26 cellular contexts compared by ENCODE assay signal in the genomic region with DNA sequence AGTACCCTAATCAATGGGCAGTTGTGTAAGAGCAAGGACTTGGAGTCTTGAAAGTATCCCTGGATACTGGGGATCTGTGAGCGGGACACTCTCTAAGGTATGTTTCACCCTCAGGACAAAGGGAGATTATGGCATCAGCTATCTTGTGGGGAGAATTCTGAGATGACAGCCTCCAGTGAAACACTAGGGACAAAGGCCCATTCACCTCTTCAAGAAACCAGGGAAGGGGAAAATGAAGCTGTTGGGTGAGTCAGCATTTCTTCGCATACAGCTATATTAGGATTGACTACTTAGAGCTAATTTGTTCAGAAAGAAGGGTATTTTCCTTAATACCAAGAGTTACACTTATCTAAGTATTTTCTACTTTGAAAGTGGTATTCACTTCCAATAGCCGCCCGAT. TPM values are rescaled to one million over a fixed set of nuclear protein-coding genes. Genes with fewer than 3 reads are reported as not detected.
A peak's percentile ranks its signal among the peaks of the same experiment; 100 is the strongest.
DNase-seq lines count a peak whose midpoint lies in the region; ATAC-seq, FAIRE-seq and TF ChIP-seq lines count a peak whose summit lies in the region.
"Had no signal": no experiment of that assay in that cellular context is flagged by ENCODE, and none has a peak within 500 bp of the region (broad histone marks: within the 10 kb centered on the region; RNA-seq: fewer than 3 reads in every experiment).

No MANE protein-coding gene starts in this region.

- FAIRE-seq in K562 (lab: Jason Lieb, UNC) = no peak
- FAIRE-seq: A204.1, G401.6, GM12892, H1 had no signal

- ATAC-seq in K562 = no peak

- no peaks in the 10 kb centered on the region for H3K36me3 ChIP-seq in mammary epithelial cell (ENCODE audit: insufficient read depth, low read length)
- H3K36me3 ChIP-seq in breast epithelium = no peaks in the 10 kb centered on the region
- no peaks in the 10 kb centered on the region for H3K36me3 ChIP-seq in K562 (ENCODE audit: control insufficient read depth, insufficient read depth, low read length)
- H3K36me3 ChIP-seq in mesendoderm (ENCODE audit: control insufficient read depth, insufficient read depth, low read length) = no peaks in the 10 kb centered on the region
- no peaks in the 10 kb centered on the region for H3K36me3 ChIP-seq in neural progenitor cell
- H3K36me3 ChIP-seq: BE2C; BLaER1 treated with 17β-estradiol and CSF1 and Interleukin-3, amounts not matched to agents 10 nM and 100 nM had no signal

- H4K5ac ChIP-seq in mesendoderm (ENCODE audit: low read length) = no peak overlapping the region

- H3K27ac Mint-ChIP-seq in neural progenitor cell = no peak overlapping the region
- H3K27ac Mint-ChIP-seq in type B pancreatic cell = no peak overlapping the region
- H3K27ac Mint-ChIP-seq: CD14-positive monocyte; CD4-positive, alpha-beta T cell; CD8-positive, alpha-beta memory T cell had no signal

- H3K4me1 Mint-ChIP-seq in neural progenitor cell = no peaks in the 10 kb centered on the region
- H3K4me1 Mint-ChIP-seq in type B pancreatic cell (ENCODE audit: unreplicated experiment) = no peaks in the 10 kb centered on the region
- H3K4me1 Mint-ChIP-seq: CD14-positive monocyte; CD8-positive, alpha-beta memory T cell had no signal

- CTCF ChIA-PET in mammary epithelial cell (lab: Charles Lee; ENCODE audit: low non-redundant PET) = no interaction called here
- CTCF ChIA-PET in K562 (lab: Yijun Ruan, JAX; ENCODE audit: low intra/inter-chr PET ratio) = no interaction called here

- no peak overlapping the region for H4K8ac ChIP-seq in mesendoderm (ENCODE audit: low read depth, low read length)

- POLR2A ChIA-PET in K562 (lab: Yijun Ruan, JAX) = interaction anchor here (0.7 kb wide), 1 partner anchor 101 kb away, joined by 3 read pairs; no protein-coding TSS in a partner anchor

- no peak overlapping the region for H2AK5ac ChIP-seq in mesendoderm (ENCODE audit: low read length)

- no peak overlapping the region for H2BK15ac ChIP-seq in mesendoderm (replicated peaks; ENCODE audit: low read depth)

- no peak for TF ChIP-seq POLR2A in breast epithelium (IDR thresholded peaks at IDR 0.05)
- TF ChIP-seq POLR2A in K562 (conservative IDR thresholded peaks at IDR 0.05) = no peak

- no peak overlapping the region for H3K4me3 Mint-ChIP-seq in neural progenitor cell
- H3K4me3 Mint-ChIP-seq in type B pancreatic cell = no peak overlapping the region
- H3K4me3 Mint-ChIP-seq: CD14-positive monocyte; CD4-positive, alpha-beta T cell; CD8-positive, alpha-beta memory T cell had no signal

- DNase-seq in mammary epithelial cell (peak; percentile 8), breast epithelium (ENCODE audit: low spot score in 2 of 2) (no peak), HT1080 (ENCODE audit: low read depth) (peak; percentile 33), K562 (ENCODE audit: extremely low read depth in 1 of 4, low spot score in 3 of 4) (no peak), mesendoderm (peak; percentile 15), neural progenitor cell (ENCODE audit: low spot score) (no peak), putamen (ENCODE audit: low spot score) (no peak), type B pancreatic cell (ENCODE audit: extremely low spot score, unreplicated experiment) (no peak)
- DNase-seq: ACHN; AML-193; BE2C; CD4-positive, alpha-beta T cell; CD8-positive, alpha-beta memory T cell; COR-L47; DMS153; DND-41; GM23248; H7; HCEC 1CT had no signal

- no peak for TF ChIP-seq RAD21 in K562 (CRISPR knock-in tag; conservative IDR thresholded peaks at IDR 0.05 in 1 of 2, IDR thresholded peaks at IDR 0.05 in 1 of 2)

- no peak overlapping the region for H2AFZ ChIP-seq in mammary epithelial cell (ENCODE audit: low read depth, low read length)
- H2AFZ ChIP-seq in K562 (ENCODE audit: low read depth, low read length) = no peak overlapping the region
- no peak overlapping the region for H2AFZ ChIP-seq in neural progenitor cell (replicated peaks)
- H2AFZ ChIP-seq: GM23248 had no signal

- no peak for TF ChIP-seq CTCF in mammary epithelial cell (conservative IDR thresholded peaks at IDR 0.05 in 1 of 2, IDR thresholded peaks at IDR 0.05 in 1 of 2; ENCODE audit: extremely low read depth in 1 of 2, insufficient read depth in 1 of 2, low read depth in 1 of 2, low read length in 2 of 2)
- no peak for TF ChIP-seq CTCF in breast epithelium (IDR thresholded peaks at IDR 0.05)
- no peak for TF ChIP-seq CTCF in K562 (IDR thresholded peaks at IDR 0.05 in 2 of 3, conservative IDR thresholded peaks at IDR 0.05 in 1 of 3; ENCODE audit: insufficient read depth in 2 of 3, low read depth in 1 of 3, low read length in 3 of 3)
- no peak for TF ChIP-seq CTCF in neural progenitor cell (IDR thresholded peaks at IDR 0.05)
- TF ChIP-seq CTCF in type B pancreatic cell (conservative IDR thresholded peaks at IDR 0.05) = no peak

- in situ Hi-C loops in mammary epithelial cell (cut with MboI; ENCODE audit: low sequenced_read_pairs in 2 of 2) = no loop called here
- in situ Hi-C loops in K562 (cut with MboI) = no loop called here

- no peaks in the 10 kb centered on the region for H3K79me1 ChIP-seq in mesendoderm (ENCODE audit: low read length)

- 95% methylated on average over 4 of the region's 4 CpGs for WGBS in mammary epithelial cell (ENCODE audit: low coverage, missing lambda C conversion rate)
- WGBS in K562 (ENCODE audit: insufficient coverage, low coverage, missing lambda C conversion rate) = 3% methylated on average over 4 of the region's 4 CpGs
- WGBS in mesendoderm (ENCODE audit: extremely low coverage, insufficient coverage, low lambda C conversion rate) = no CpG with 5 or more reads among the region's 4 CpGs

- no peak overlapping the region for H3K4me3 ChIP-seq in mammary epithelial cell (replicated peaks in 1 of 3; ENCODE audit: insufficient read depth in 1 of 3, low read depth in 2 of 3, low read length in 3 of 3)
- H3K4me3 ChIP-seq in breast epithelium = no peak overlapping the region
- H3K4me3 ChIP-seq in K562 = no peak overlapping the region
- H3K4me3 ChIP-seq in mesendoderm (ENCODE audit: low read length) = no peak overlapping the region
- H3K4me3 ChIP-seq in neural progenitor cell = no peak overlapping the region
- H3K4me3 ChIP-seq: BLaER1 treated with 17β-estradiol and CSF1 and Interleukin-3, amounts not matched to agents 10 nM and 100 nM; GM23248 had no signal

- H3K27me3 Mint-ChIP-seq in neural progenitor cell (ENCODE audit: insufficient read depth, low read depth) = no peaks in the 10 kb centered on the region
- peaks cover 2% of the 10 kb centered on the region for H3K27me3 Mint-ChIP-seq in type B pancreatic cell

- no peaks in the 10 kb centered on the region for H3K9me3 ChIP-seq in mammary epithelial cell (replicated peaks; ENCODE audit: insufficient read depth, low read length)
- no peaks in the 10 kb centered on the region for H3K9me3 ChIP-seq in breast epithelium
- no peaks in the 10 kb centered on the region for H3K9me3 ChIP-seq in K562 (replicated peaks; ENCODE audit: control insufficient read depth, insufficient read depth, low read depth, low read length)
- no peaks in the 10 kb centered on the region for H3K9me3 ChIP-seq in neural progenitor cell (ENCODE audit: low read depth)
- H3K9me3 ChIP-seq: BE2C; BLaER1 treated with 17β-estradiol and CSF1 and Interleukin-3, amounts not matched to agents 10 nM and 100 nM had no signal

- H3K4me2 ChIP-seq in mammary epithelial cell (ENCODE audit: insufficient read depth, low read depth, low read length) = no peak overlapping the region
- no peak overlapping the region for H3K4me2 ChIP-seq in K562 (ENCODE audit: insufficient read depth, low read length)
- H3K4me2 ChIP-seq in mesendoderm (ENCODE audit: low read length) = no peak overlapping the region
- H3K4me2 ChIP-seq in neural progenitor cell = no peak overlapping the region
- H3K4me2 ChIP-seq: BLaER1 treated with 17β-estradiol and CSF1 and Interleukin-3, amounts not matched to agents 10 nM and 100 nM had no signal

- no peaks in the 10 kb centered on the region for H3K9me1 ChIP-seq in K562 (ENCODE audit: control insufficient read depth, insufficient read depth, low read length)

- H3K79me2 ChIP-seq in mammary epithelial cell (ENCODE audit: insufficient read depth, low read length) (no peaks in the 10 kb centered on the region), K562 (ENCODE audit: control insufficient read depth, insufficient read depth, low read length) (no peaks in the 10 kb centered on the region), mesendoderm (ENCODE audit: control insufficient read depth, insufficient read depth, low read length) (no peaks in the 10 kb centered on the region), neural progenitor cell (ENCODE audit: low read depth) (no peaks in the 10 kb centered on the region)

- no peak overlapping the region for H3K4ac ChIP-seq in mesendoderm (ENCODE audit: low read depth, low read length)

- no peak overlapping the region for H3K56ac ChIP-seq in mesendoderm (ENCODE audit: low read length)

- no peaks in the 10 kb centered on the region for H4K20me1 ChIP-seq in mammary epithelial cell (ENCODE audit: insufficient read depth, low read length)
- H4K20me1 ChIP-seq in K562 (replicated peaks; ENCODE audit: control insufficient read depth, insufficient read depth, low read length) = no peaks in the 10 kb centered on the region
- H4K20me1 ChIP-seq in neural progenitor cell (ENCODE audit: low read depth) = no peaks in the 10 kb centered on the region
- H4K20me1 ChIP-seq: BLaER1 treated with 17β-estradiol and CSF1 and Interleukin-3, amounts not matched to agents 10 nM and 100 nM had no signal

- H2BK5ac ChIP-seq in mesendoderm (ENCODE audit: low read length) = no peak overlapping the region

- H3F3A ChIP-seq in neural progenitor cell (ENCODE audit: low read depth) = no peaks in the 10 kb centered on the region

- H3K9ac ChIP-seq in mammary epithelial cell (ENCODE audit: insufficient read depth, low read length) = no peak overlapping the region
- H3K9ac ChIP-seq in K562 (ENCODE audit: insufficient read depth in 1 of 2, low read depth in 2 of 2, low read length in 2 of 2) = no peak overlapping the region
- H3K9ac ChIP-seq in mesendoderm (ENCODE audit: low read length) = no peak overlapping the region
- no peak overlapping the region for H3K9ac ChIP-seq in neural progenitor cell
- H3K9ac ChIP-seq: BLaER1 treated with 17β-estradiol and CSF1 and Interleukin-3, amounts not matched to agents 10 nM and 100 nM; GM23248 had no signal

- no peak overlapping the region for H3K23ac ChIP-seq in mesendoderm (ENCODE audit: low read length)

- dilution Hi-C loops in mammary epithelial cell (cut with HindIII; ENCODE audit: low sequenced_read_pairs) = no loop called here

- H3K27me3 ChIP-seq in mammary epithelial cell (ENCODE audit: insufficient read depth, low read length) (no peaks in the 10 kb centered on the region), breast epithelium (no peaks in the 10 kb centered on the region), K562 (ENCODE audit: control insufficient read depth in 2 of 2, insufficient read depth in 2 of 2, low read length in 2 of 2) (no peaks in the 10 kb centered on the region), mesendoderm (ENCODE audit: insufficient read depth, low read length, poor library complexity) (no peaks in the 10 kb centered on the region), neural progenitor cell (no peaks in the 10 kb centered on the region)
- H3K27me3 ChIP-seq: BE2C; BLaER1 treated with 17β-estradiol and CSF1 and Interleukin-3, amounts not matched to agents 10 nM and 100 nM had no signal

- no TSS peak for BruUV-seq in mammary epithelial cell (replicated peaks; lab: Mats Ljungman, UMichigan)
- BruUV-seq in K562 (replicated peaks; lab: Mats Ljungman, UMichigan) = no TSS peak

- no peak overlapping the region for H2BK120ac ChIP-seq in mesendoderm (ENCODE audit: low read depth, low read length)

- H3K36me3 Mint-ChIP-seq in neural progenitor cell = no peaks in the 10 kb centered on the region
- H3K36me3 Mint-ChIP-seq in type B pancreatic cell = no peaks in the 10 kb centered on the region
- H3K36me3 Mint-ChIP-seq: CD14-positive monocyte; CD8-positive, alpha-beta memory T cell had no signal

- H3K27ac ChIP-seq in mammary epithelial cell (ENCODE audit: insufficient read depth, low read depth, low read length) = no peak overlapping the region
- no peak overlapping the region for H3K27ac ChIP-seq in breast epithelium
- no peak overlapping the region for H3K27ac ChIP-seq in K562 (ENCODE audit: extremely low read depth, low read depth, low read length)
- no peak overlapping the region for H3K27ac ChIP-seq in mesendoderm (ENCODE audit: low read depth, low read length)
- no peak overlapping the region for H3K27ac ChIP-seq in neural progenitor cell
- H3K27ac ChIP-seq: 22Rv1; BLaER1 treated with 17β-estradiol and CSF1 and Interleukin-3, amounts not matched to agents 10 nM and 100 nM; GM23248 had no signal

- H3K9me3 Mint-ChIP-seq in neural progenitor cell = no peaks in the 10 kb centered on the region
- no peaks in the 10 kb centered on the region for H3K9me3 Mint-ChIP-seq in type B pancreatic cell
- H3K9me3 Mint-ChIP-seq: CD4-positive, alpha-beta T cell; CD8-positive, alpha-beta memory T cell had no signal

- TF ChIP-seq EP300 in K562 (IDR thresholded peaks at IDR 0.05; ENCODE audit: low read length) = no peak

- no peaks in the 10 kb centered on the region for H3K4me1 ChIP-seq in mammary epithelial cell (ENCODE audit: insufficient read depth, low read length)
- no peaks in the 10 kb centered on the region for H3K4me1 ChIP-seq in breast epithelium
- H3K4me1 ChIP-seq in K562 (replicated peaks in 1 of 2; ENCODE audit: control insufficient read depth in 2 of 2, insufficient read depth in 2 of 2, low read length in 2 of 2) = no peaks in the 10 kb centered on the region
- no peaks in the 10 kb centered on the region for H3K4me1 ChIP-seq in mesendoderm (ENCODE audit: control insufficient read depth, low read depth, low read length)
- H3K4me1 ChIP-seq in neural progenitor cell = no peaks in the 10 kb centered on the region
- H3K4me1 ChIP-seq: BE2C; BLaER1 treated with 17β-estradiol and CSF1 and Interleukin-3, amounts not matched to agents 10 nM and 100 nM had no signal

- intact Hi-C loops in mammary epithelial cell (cut with micrococcal nuclease) (no loop called here), breast epithelium (cut with DNase I; ENCODE audit: low total_unique reads) (no loop called here), K562 (cut with micrococcal nuclease) (no loop called here)

- no peak overlapping the region for H3K18ac ChIP-seq in mesendoderm (ENCODE audit: low read length)

RNA-seq across cellular contexts. Expression of a gene that starts 35.9 kb away (rescaled TPM):
- total RNA-seq in mammary epithelial cell (not detected), breast epithelium (not detected), K562 (2014; rRNA removed) (not detected in 2 replicates), K562 (2014; rRNA removed; fragmentation: Illumina TruSeq; extraction: Trizol) (not detected in 2 replicates), K562 (2015; rRNA removed; fragmentation: Illumina TruSeq; extraction: Trizol) (not detected in 2 replicates), K562 (2021) (not detected in 2 replicates), neural progenitor cell (ENCODE audit: low replicate concordance) (not detected in 2 replicates), type B pancreatic cell (ENCODE audit: low replicate concordance) (4.6 TPM in 1 of 2 replicates, not detected in the other)
- polyA plus RNA-seq in mammary epithelial cell (not detected), K562 (2011; rRNA removed) (not detected in 2 replicates), K562 (2014; fragmentation: Illumina TruSeq; extraction: Trizol) (not detected in 2 replicates), K562 (2014; fragmentation: Nextera tagmentation; extraction: Ambion mirVana) (not detected), K562 (2014; rRNA removed) (not detected in 2 replicates)
- polyA minus RNA-seq in mammary epithelial cell = not detected
- total RNA-seq in HT1080 (2014; rRNA removed; shearing (Covaris generic)) = not detected in 2 replicates
- polyA plus RNA-seq in HT1080 (2015; cell fraction: cytosol; rRNA removed) = not detected in 2 replicates
- 0.10 TPM in 1 of 2 replicates, not detected in the other for polyA plus RNA-seq in HT1080 (2015; cell fraction: nucleus; rRNA removed)
- total RNA-seq in K562 (2011; cell fraction: chromatin; rRNA removed; ENCODE audit: low replicate concordance) = not detected in 2 replicates
- total RNA-seq in K562 (2011; cell fraction: nucleolus; rRNA removed) = not detected in 2 replicates
- total RNA-seq in K562 (2011; cell fraction: nucleoplasm; rRNA removed) = not detected in 2 replicates
- polyA plus RNA-seq in K562 (2011; cell fraction: cytosol; rRNA removed) = not detected in 2 replicates
- polyA plus RNA-seq in K562 (2011; cell fraction: nucleus; rRNA removed) = not detected in 2 replicates
- 0.07 TPM in 1 of 2 replicates, not detected in the other for polyA plus RNA-seq in K562 (2012)
- polyA minus RNA-seq in K562 (2011; rRNA and poly(A)+ RNA removed) = not detected in 2 replicates
- not detected in 2 replicates for polyA minus RNA-seq in K562 (2011; cell fraction: cytosol; rRNA and poly(A)+ RNA removed)
- not detected in 2 replicates for polyA minus RNA-seq in K562 (2011; cell fraction: nucleus; rRNA and poly(A)+ RNA removed)
- polyA plus RNA-seq in mesendoderm (2013, experiment 1 of 2) = not detected
- not detected for polyA plus RNA-seq in mesendoderm (2013, experiment 2 of 2)
- total RNA-seq: CD4-positive, alpha-beta T cell; CD8-positive, alpha-beta memory T cell; GM23248; H1; H7 had no signal
- polyA plus RNA-seq: CD14-positive monocyte; CD8-positive, alpha-beta memory T cell; GM23248; H1 had no signal

Comparison
In these comparisons a context has a peak if more than half of its experiments do, and no peak if none do; other contexts are left out.
1. DNase-seq: peak in mammary epithelial cell (single experiment), HT1080 (single experiment) and mesendoderm (single experiment); none in breast epithelium (0 of 2), K562 (0 of 4), neural progenitor cell (single experiment), putamen (single experiment) and type B pancreatic cell (single experiment).